Comparison of ENCODE assay signal across 19 cellular contexts in the genomic region with DNA sequence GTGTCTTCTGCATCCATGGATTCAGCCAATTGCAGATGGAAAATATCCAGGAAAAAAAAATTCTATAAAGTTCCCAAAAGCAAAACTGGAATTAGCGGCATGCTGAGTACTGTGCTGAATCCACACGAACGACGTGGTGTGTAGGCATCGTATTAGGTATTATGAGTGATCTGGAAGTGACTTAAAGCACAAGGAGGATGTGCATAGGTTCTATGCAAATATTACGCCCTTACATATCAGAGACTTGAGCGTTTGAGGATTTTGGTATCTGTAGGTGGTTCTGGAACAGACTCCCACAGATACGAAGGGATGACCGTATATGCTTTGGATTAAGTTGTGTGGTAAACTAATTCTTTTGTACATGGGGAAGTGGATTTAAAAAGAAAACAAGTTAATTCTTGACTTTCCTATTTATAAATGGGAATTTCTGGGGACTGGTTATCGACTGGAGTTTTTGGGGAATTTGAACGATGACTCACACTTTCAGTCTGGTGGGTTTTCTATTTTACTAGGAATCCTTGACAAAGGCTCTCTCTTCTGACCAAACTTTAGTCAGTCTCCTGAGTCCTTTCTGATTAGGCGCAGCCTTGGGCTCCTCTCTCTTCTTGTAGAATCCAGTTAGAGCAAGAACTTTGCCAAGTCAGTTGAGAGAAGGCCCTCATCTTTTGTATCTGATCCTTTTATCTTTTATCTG. TPM values are rescaled to one million over a fixed set of nuclear protein-coding genes. Genes with fewer than 3 reads are reported as not detected.
DNase-seq lines count a peak whose midpoint lies in the region; ATAC-seq, FAIRE-seq and TF ChIP-seq lines count a peak whose summit lies in the region.
"Had no signal": no experiment of that assay in that cellular context is flagged by ENCODE, and none has a peak within 500 bp of the region (broad histone marks: within the 10 kb centered on the region; RNA-seq: fewer than 3 reads in every experiment).

No MANE protein-coding gene starts in this region.

- peaks cover 27% of the 10 kb centered on the region for H3K4me1 Mint-ChIP-seq in activated CD4-positive, alpha-beta memory T cell treated with anti-CD3 and anti-CD28 coated beads for 36 hours (ENCODE audit: low read depth)
- peaks cover 25% of the 10 kb centered on the region for H3K4me1 Mint-ChIP-seq in activated CD4-positive, alpha-beta memory T cell treated with anti-CD3 and anti-CD28 coated beads, Interleukin-2, amount 10 ng/mL, durations not matched to agents 7 days and 5 days
- H3K4me1 Mint-ChIP-seq in osteocyte (ENCODE audit: unreplicated experiment), result no peaks in the 10 kb centered on the region
- H3K4me1 Mint-ChIP-seq in naive thymus-derived CD4-positive, alpha-beta T cell, result peaks cover 10 to 17% (median 15%) of the 10 kb centered on the region in 7 donors

- POLR2A ChIA-PET in activated CD4-positive, alpha-beta memory T cell treated with anti-CD3 and anti-CD28 coated beads for 36 hours (lab: Charles Lee), result no interaction called here
- POLR2A ChIA-PET in activated CD4-positive, alpha-beta memory T cell treated with anti-CD3 and anti-CD28 coated beads, Interleukin-2, amount 10 ng/mL, durations not matched to agents 7 days and 5 days (lab: Charles Lee), result no interaction called here
- POLR2A ChIA-PET in A549 (lab: Yijun Ruan, JAX), result no interaction called here
- POLR2A ChIA-PET in naive thymus-derived CD4-positive, alpha-beta T cell (lab: Charles Lee), result no interaction called here

- no peaks in the 10 kb centered on the region for H3K36me3 Mint-ChIP-seq in activated CD4-positive, alpha-beta memory T cell treated with anti-CD3 and anti-CD28 coated beads for 36 hours
- peaks cover 3% of the 10 kb centered on the region for H3K36me3 Mint-ChIP-seq in activated CD4-positive, alpha-beta memory T cell treated with anti-CD3 and anti-CD28 coated beads, Interleukin-2, amount 10 ng/mL, durations not matched to agents 7 days and 5 days (ENCODE audit: low read depth)
- H3K36me3 Mint-ChIP-seq in osteocyte (ENCODE audit: unreplicated experiment), result no peaks in the 10 kb centered on the region
- H3K36me3 Mint-ChIP-seq in naive thymus-derived CD4-positive, alpha-beta T cell, result peaks cover 0 to 8% (median 5%) of the 10 kb centered on the region in 5 donors

- TF ChIP-seq CTCF in A549 (IDR thresholded peaks at IDR 0.05) (no peak), osteocyte (IDR thresholded peaks at IDR 0.05) (no peak)

- no peaks in the 10 kb centered on the region for H3K27me3 Mint-ChIP-seq in activated CD4-positive, alpha-beta memory T cell treated with anti-CD3 and anti-CD28 coated beads for 36 hours
- H3K27me3 Mint-ChIP-seq in activated CD4-positive, alpha-beta memory T cell treated with anti-CD3 and anti-CD28 coated beads, Interleukin-2, amount 10 ng/mL, durations not matched to agents 7 days and 5 days, result peaks cover 3% of the 10 kb centered on the region
- peaks cover 31% of the 10 kb centered on the region for H3K27me3 Mint-ChIP-seq in osteocyte (ENCODE audit: unreplicated experiment)
- peaks cover 0 to 4% (median 0%) of the 10 kb centered on the region in 5 donors for H3K27me3 Mint-ChIP-seq in naive thymus-derived CD4-positive, alpha-beta T cell
- H3K27me3 Mint-ChIP-seq: B cell had no signal

- H3K27me3 ChIP-seq in naive thymus-derived CD4-positive, alpha-beta T cell (ENCODE audit: control insufficient read depth in 2 of 2, insufficient read depth in 2 of 2, low read length in 2 of 2), result no peaks in the 10 kb centered on the region

- H3K4me2 ChIP-seq in A549, result no peak overlapping the region

- no peak for ATAC-seq in A549
- ATAC-seq in GM21360 (IDR thresholded peaks at IDR 0.05; ENCODE audit: unreplicated experiment), result no peak
- no peak for ATAC-seq in naive thymus-derived CD4-positive, alpha-beta T cell

- peak overlapping the region; percentile 44 for H3K27ac Mint-ChIP-seq in activated CD4-positive, alpha-beta memory T cell treated with anti-CD3 and anti-CD28 coated beads for 36 hours
- H3K27ac Mint-ChIP-seq in activated CD4-positive, alpha-beta memory T cell treated with anti-CD3 and anti-CD28 coated beads, Interleukin-2, amount 10 ng/mL, durations not matched to agents 7 days and 5 days, result no peak overlapping the region
- H3K27ac Mint-ChIP-seq in osteocyte (ENCODE audit: unreplicated experiment), result no peak overlapping the region
- H3K27ac Mint-ChIP-seq in naive thymus-derived CD4-positive, alpha-beta T cell, result no peak overlapping the region
- H3K27ac Mint-ChIP-seq: B cell, H9 had no signal

- no peak for TF ChIP-seq RAD21 in A549 (conservative IDR thresholded peaks at IDR 0.05 in 1 of 2, IDR thresholded peaks at IDR 0.05 in 1 of 2)

- CTCF ChIA-PET in activated CD4-positive, alpha-beta memory T cell treated with anti-CD3 and anti-CD28 coated beads for 36 hours (lab: Charles Lee), result interaction anchor here (2.2 kb wide), 1 partner anchor 25 kb away, joined by 6 read pairs; no protein-coding TSS in a partner anchor
- CTCF ChIA-PET in activated CD4-positive, alpha-beta memory T cell treated with anti-CD3 and anti-CD28 coated beads, Interleukin-2, amount 10 ng/mL, durations not matched to agents 7 days and 5 days (lab: Charles Lee), result no interaction called here
- CTCF ChIA-PET in A549 (lab: Yijun Ruan, JAX), result interaction anchor here (0.7 to 9.1 kb wide), 4 partner anchors 16 to 25 kb away, joined by 3 to 50 read pairs (median 24); no protein-coding TSS in a partner anchor
- CTCF ChIA-PET in naive thymus-derived CD4-positive, alpha-beta T cell (lab: Charles Lee), result no interaction called here

- no peak for TF ChIP-seq EP300 in A549 (IDR thresholded peaks at IDR 0.05)

- H3K4me3 Mint-ChIP-seq in activated CD4-positive, alpha-beta memory T cell treated with anti-CD3 and anti-CD28 coated beads for 36 hours, result no peak overlapping the region
- no peak overlapping the region for H3K4me3 Mint-ChIP-seq in activated CD4-positive, alpha-beta memory T cell treated with anti-CD3 and anti-CD28 coated beads, Interleukin-2, amount 10 ng/mL, durations not matched to agents 7 days and 5 days
- H3K4me3 Mint-ChIP-seq in osteocyte (ENCODE audit: unreplicated experiment), result no peak overlapping the region
- no peak overlapping the region for H3K4me3 Mint-ChIP-seq in naive thymus-derived CD4-positive, alpha-beta T cell
- H3K4me3 Mint-ChIP-seq: B cell, H9 had no signal

- H3K36me3 ChIP-seq in naive thymus-derived CD4-positive, alpha-beta T cell (ENCODE audit: control insufficient read depth in 2 of 3, insufficient read depth in 3 of 3, low read length in 3 of 3), result no peaks in the 10 kb centered on the region

- WGBS in A549 (ENCODE audit: missing lambda C conversion rate), result 76% methylated on average over 12 of the region's 12 CpGs

- 0 out of 3 replicates have a peak, but pooled peaks cover 2% of the 10 kb centered on the region for H3K9me3 ChIP-seq in A549
- no peaks in the 10 kb centered on the region for H3K9me3 ChIP-seq in naive thymus-derived CD4-positive, alpha-beta T cell (ENCODE audit: control insufficient read depth in 2 of 3, low read length in 3 of 3)

- no peak overlapping the region for H3K27ac ChIP-seq in A549
- H3K27ac ChIP-seq in naive thymus-derived CD4-positive, alpha-beta T cell (ENCODE audit: low read depth, low read length), result no peak overlapping the region
- H3K27ac ChIP-seq: 22Rv1, HL-60 had no signal

- peaks cover 9% of the 10 kb centered on the region for H3K9me3 Mint-ChIP-seq in activated CD4-positive, alpha-beta memory T cell treated with anti-CD3 and anti-CD28 coated beads for 36 hours
- peaks cover 2% of the 10 kb centered on the region for H3K9me3 Mint-ChIP-seq in activated CD4-positive, alpha-beta memory T cell treated with anti-CD3 and anti-CD28 coated beads, Interleukin-2, amount 10 ng/mL, durations not matched to agents 7 days and 5 days
- no peaks in the 10 kb centered on the region for H3K9me3 Mint-ChIP-seq in osteocyte (ENCODE audit: unreplicated experiment)
- H3K9me3 Mint-ChIP-seq in naive thymus-derived CD4-positive, alpha-beta T cell, result peaks cover 0 to 14% (median 6%) of the 10 kb centered on the region in 11 donors

- DNase-seq in activated CD4-positive, alpha-beta memory T cell treated with anti-CD3 and anti-CD28 coated beads for 36 hours, result no peak
- DNase-seq in activated CD4-positive, alpha-beta memory T cell treated with anti-CD3 and anti-CD28 coated beads, Interleukin-2, amount 10 ng/mL, durations not matched to agents 7 days and 5 days, result no peak
- DNase-seq in A549 (ENCODE audit: low read depth in 1 of 2, low spot score in 1 of 2), result no peak
- peak; percentile 41 for DNase-seq in astrocyte of the hippocampus (ENCODE audit: low read depth, low spot score)
- peak; percentile 5 for DNase-seq in osteocyte (ENCODE audit: extremely low spot score, unreplicated experiment)
- DNase-seq in hypothalamus (lab: John Stamatoyannopoulos, UW), result no peak
- DNase-seq in naive thymus-derived CD4-positive, alpha-beta T cell, result no peak
- DNase-seq: DMS79 treated with DMSO at 0.1 percent for 48 hours, H9, NCI-H1417, NCI-H187 treated with DMSO at 0.1 percent for 48 hours, NCI-H226, NCI-H524, NCI-H82, OCI-M1 had no signal

- no peak overlapping the region for H3K4me3 ChIP-seq in A549
- H3K4me3 ChIP-seq in naive thymus-derived CD4-positive, alpha-beta T cell (ENCODE audit: low read length), result no peak overlapping the region

- no peaks in the 10 kb centered on the region for H3K4me1 ChIP-seq in A549
- H3K4me1 ChIP-seq in naive thymus-derived CD4-positive, alpha-beta T cell (ENCODE audit: control insufficient read depth in 2 of 2, insufficient read depth in 2 of 2, low read length in 2 of 2), result peaks cover 9% of the 10 kb centered on the region in 2 donors

- no peak for TF ChIP-seq POLR2A in A549 (IDR thresholded peaks at IDR 0.05; ENCODE audit: low read length)

- intact Hi-C loops in activated CD4-positive, alpha-beta memory T cell treated with anti-CD3 and anti-CD28 coated beads for 36 hours (cut with micrococcal nuclease), result no loop called here
- intact Hi-C loops in naive thymus-derived CD4-positive, alpha-beta T cell (cut with micrococcal nuclease), result no loop called here

- FAIRE-seq in A549 (lab: Jason Lieb, UNC), result no peak

TF ChIP-seq in A549, 52 proteins besides CTCF, POLR2A, EP300 and RAD21:
- TF ChIP-seq KDM1A (IDR thresholded peaks at IDR 0.05; ENCODE audit: low read depth), result no peak
- TF ChIP-seq FOSL2 (IDR thresholded peaks at IDR 0.05), result no peak
- 0 out of 2 replicates have a peak, but pooled peaks have one; percentile 26 for TF ChIP-seq FOSL2 (CRISPR knock-in tag; IDR thresholded peaks at IDR 0.05)

RNA-seq across cellular contexts. Expression of gene NUB1, which starts 5.4 kb away (rescaled TPM):
- 10 to 100 TPM; 48.0 to 48.6 TPM for total RNA-seq in activated CD4-positive, alpha-beta memory T cell treated with anti-CD3 and anti-CD28 coated beads for 36 hours
- total RNA-seq in activated CD4-positive, alpha-beta memory T cell treated with anti-CD3 and anti-CD28 coated beads, Interleukin-2, amount 10 ng/mL, durations not matched to agents 7 days and 5 days, result 10 to 100 TPM; 62.1 to 67.3 TPM
- polyA plus RNA-seq in A549 (2011; rRNA removed), result 65.6 and 105 TPM in 2 replicates
- polyA plus RNA-seq in A549 (2012; cell fraction: cytosol; rRNA removed), result 26.2 and 28.3 TPM in 2 replicates
- polyA plus RNA-seq in A549 (2012; cell fraction: nucleus; rRNA removed), result 34.2 and 37.4 TPM in 2 replicates
- 42.5 to 45.1 TPM (median 45.0 TPM) in 3 replicates for polyA plus RNA-seq in A549 (2017; fragmentation: RNase III; extraction: RNeasy Plus Mini Kit Qiagen cat#74134 plus additional on column Dnase treatment)
- polyA minus RNA-seq in A549 (2011; rRNA and poly(A)+ RNA removed), result 32.4 and 36.7 TPM in 2 replicates
- total RNA-seq in osteocyte, result 61.7 and 63.0 TPM in 2 replicates
- total RNA-seq in naive thymus-derived CD4-positive, alpha-beta T cell, result 100 to 1,000 TPM in 2 of 5 experiments, 10 to 100 TPM in 3; 75.1 to 116 (median 82.0) TPM
- polyA plus RNA-seq in naive thymus-derived CD4-positive, alpha-beta T cell, result 10 to 100 TPM; 58.1 to 68.6 TPM

Comparison
In these comparisons a context has a peak if more than half of its experiments do, and no peak if none do; other contexts are left out.
1. CTCF ChIA-PET loops: an anchor here in activated CD4-positive, alpha-beta memory T cell treated with anti-CD3 and anti-CD28 coated beads for 36 hours (2.2 kb wide) and A549 (0.7 to 9.1 kb wide); none called in activated CD4-positive, alpha-beta memory T cell treated with anti-CD3 and anti-CD28 coated beads, Interleukin-2, amount 10 ng/mL, durations not matched to agents 7 days and 5 days and naive thymus-derived CD4-positive, alpha-beta T cell.
2. DNase-seq: peak in astrocyte of the hippocampus (single experiment) and osteocyte (single experiment); none in activated CD4-positive, alpha-beta memory T cell treated with anti-CD3 and anti-CD28 coated beads for 36 hours (single experiment), activated CD4-positive, alpha-beta memory T cell treated with anti-CD3 and anti-CD28 coated beads, Interleukin-2, amount 10 ng/mL, durations not matched to agents 7 days and 5 days (single experiment), A549 (0 of 2), hypothalamus (0 of 51) and naive thymus-derived CD4-positive, alpha-beta T cell (0 of 9).